ENCODE assay signal across 2 cellular contexts in genomic region chr6:110545081-110545872, GRCh38.
TF ChIP-seq lines count a peak whose summit lies in the region.

No MANE protein-coding gene starts in this region.

TF ChIP-seq in HEK293, 187 proteins besides CTCF, POLR2A, EP300 and RAD21 (continued from another document):
- TF ChIP-seq ZNF148 (tag by site-specific recombination; IDR thresholded peaks at IDR 0.05; ENCODE audit: borderline replicate concordance) (no peak), ZBTB8A (tag by site-specific recombination; IDR thresholded peaks at IDR 0.05) (no peak)

TF ChIP-seq in WTC11, 78 proteins besides CTCF, POLR2A, EP300 and RAD21 (continued from another document):
- TF ChIP-seq STAT6 (CRISPR knock-in tag; conservative IDR thresholded peaks at IDR 0.05; ENCODE audit: low read depth) (no peak), ZNF512 (CRISPR knock-in tag; IDR thresholded peaks at IDR 0.05; ENCODE audit: borderline replicate concordance) (no peak), MLX (CRISPR knock-in tag; IDR thresholded peaks at IDR 0.05) (no peak), EMX1 (CRISPR knock-in tag; IDR thresholded peaks at IDR 0.05) (no peak), ZSCAN18 (CRISPR knock-in tag; IDR thresholded peaks at IDR 0.05) (no peak), TEAD4 (CRISPR knock-in tag; IDR thresholded peaks at IDR 0.05) (no peak), FOXP1 (CRISPR knock-in tag; IDR thresholded peaks at IDR 0.05; ENCODE audit: borderline replicate concordance) (no peak), TEAD1 (CRISPR knock-in tag; IDR thresholded peaks at IDR 0.05) (no peak), PRRX2 (CRISPR knock-in tag; IDR thresholded peaks at IDR 0.05) (no peak), HMGA2 (CRISPR knock-in tag; IDR thresholded peaks at IDR 0.05) (no peak), AFF4 (CRISPR knock-in tag; IDR thresholded peaks at IDR 0.05; ENCODE audit: borderline replicate concordance) (no peak)
